ENCODE assay signal across 1 cellular context in genomic region chr18:35104391-35105051, GRCh38.
A peak's percentile ranks its signal among the peaks of the same experiment; 100 is the strongest.
TF ChIP-seq lines count a peak whose summit lies in the region.

No MANE protein-coding gene starts in this region.

TF ChIP-seq in K562, 482 proteins besides CTCF, POLR2A, EP300 and RAD21 (continued from another document and continues in another):
- peak in 1 of 3 experiments; percentile 62; a peak in 2 of 6 replicates for TF ChIP-seq ZBTB11 (CRISPR knock-in tag; IDR thresholded peaks at IDR 0.05)
- no peak for TF ChIP-seq CREB3L1 (IDR thresholded peaks at IDR 0.05; ENCODE audit: borderline replicate concordance, low read depth)
- no peak for TF ChIP-seq FOXJ2 (tag; IDR thresholded peaks at IDR 0.05)
- no peak for TF ChIP-seq ZNF174 (CRISPR knock-in tag; IDR thresholded peaks at IDR 0.05)
- 0 out of 2 replicates have a peak, but pooled peaks have one; percentile 59 for TF ChIP-seq ZBTB17 (CRISPR knock-in tag; IDR thresholded peaks at IDR 0.05)
- TF ChIP-seq PREB (CRISPR knock-in tag; IDR thresholded peaks at IDR 0.05), result no peak
- no peak; the same call in 1 of the 2 replicates for TF ChIP-seq DEAF1 (CRISPR knock-in tag; IDR thresholded peaks at IDR 0.05)
- TF ChIP-seq E2F3 (CRISPR knock-in tag; IDR thresholded peaks at IDR 0.05), result no peak
- TF ChIP-seq ZNF395 (CRISPR knock-in tag; IDR thresholded peaks at IDR 0.05), result peak; percentile 83
- no peak for TF ChIP-seq NR0B1 (IDR thresholded peaks at IDR 0.05; ENCODE audit: partially characterized antibody)
- no peak for TF ChIP-seq MLLT1 (IDR thresholded peaks at IDR 0.05)
- TF ChIP-seq ZBTB34 (CRISPR knock-in tag; IDR thresholded peaks at IDR 0.05), result no peak
- no peak for TF ChIP-seq ZNF133 (CRISPR knock-in tag; IDR thresholded peaks at IDR 0.05)
- no peak for TF ChIP-seq GABPB2 (CRISPR knock-in tag; conservative IDR thresholded peaks at IDR 0.05)
- no peak for TF ChIP-seq ZMIZ1 (IDR thresholded peaks at IDR 0.05; ENCODE audit: low read depth in 2 of 2, low read length in 2 of 2)
- TF ChIP-seq ZNF146 (CRISPR knock-in tag; IDR thresholded peaks at IDR 0.05; ENCODE audit: unreplicated experiment), result no peak
- no peak for TF ChIP-seq POLR2AphosphoS2 (IDR thresholded peaks at IDR 0.05; ENCODE audit: low read length)
- TF ChIP-seq ZNF655 (CRISPR knock-in tag; IDR thresholded peaks at IDR 0.05), result no peak
- peak; percentile 16; the same call in 1 of the 2 replicates for TF ChIP-seq PTRF (tag; IDR thresholded peaks at IDR 0.05)
- no peak; the same call in 1 of the 2 replicates for TF ChIP-seq KLF6 (CRISPR knock-in tag; IDR thresholded peaks at IDR 0.05; ENCODE audit: borderline replicate concordance)
- TF ChIP-seq ETS2 (tag; IDR thresholded peaks at IDR 0.05; ENCODE audit: borderline replicate concordance, poor library complexity, severe bottlenecking), result no peak
- no peak for TF ChIP-seq ZBTB33 (CRISPR knock-in tag; IDR thresholded peaks at IDR 0.05)
- no peak for TF ChIP-seq ELF1 (tag; IDR thresholded peaks at IDR 0.05)
- TF ChIP-seq ZNF830 (CRISPR knock-in tag; IDR thresholded peaks at IDR 0.05), result no peak
- TF ChIP-seq MED1 (CRISPR knock-in tag; IDR thresholded peaks at IDR 0.05; ENCODE audit: borderline replicate concordance), result no peak
- peak in 1 of 2 experiments; percentile 57 for TF ChIP-seq AFF1 (IDR thresholded peaks at IDR 0.05; ENCODE audit: low read depth in 1 of 2, partially characterized antibody in 2 of 2)
